Comparison of ENCODE assay signal across 23 cellular contexts in genomic region chr5:136077046-136077445, GRCh38. TPM values are rescaled to one million over a fixed set of nuclear protein-coding genes. Genes with fewer than 3 reads are reported as not detected.
A peak's percentile ranks its signal among the peaks of the same experiment; 100 is the strongest.
DNase-seq lines count a peak whose midpoint lies in the region; ATAC-seq, FAIRE-seq and TF ChIP-seq lines count a peak whose summit lies in the region.
"Had no signal": no experiment of that assay in that cellular context is flagged by ENCODE, and none has a peak within 500 bp of the region (broad histone marks: within the 10 kb centered on the region; RNA-seq: fewer than 3 reads in every experiment).

No MANE protein-coding gene starts in this region.

- TF ChIP-seq RAD21 in A549 (conservative IDR thresholded peaks at IDR 0.05 in 1 of 2, IDR thresholded peaks at IDR 0.05 in 1 of 2) = no peak

- H3K4me1 ChIP-seq in A549 = peaks cover 18% of the 10 kb centered on the region
- H3K4me1 ChIP-seq in esophagus muscularis mucosa = peaks cover 3 to 25% (median 17%) of the 10 kb centered on the region in 4 donors
- H3K4me1 ChIP-seq in osteoblast (ENCODE audit: insufficient read depth, low read length) = peaks cover 2% of the 10 kb centered on the region
- H3K4me1 ChIP-seq: BE2C had no signal

- no peaks in the 10 kb centered on the region for H4K20me1 ChIP-seq in osteoblast (ENCODE audit: insufficient read depth, low read length)
- H4K20me1 ChIP-seq: BLaER1 treated with 17β-estradiol and CSF1 and Interleukin-3, amounts not matched to agents 10 nM and 100 nM had no signal

- ATAC-seq in A549 = no peak
- ATAC-seq: GM12878, GM23338, HCT116 had no signal

- intact Hi-C loops in esophagus muscularis mucosa (cut with DNase I) = no loop called here

- POLR2A ChIA-PET in A549 (lab: Yijun Ruan, JAX) = interaction anchor here (1.3 kb wide), 1 partner anchor 56 kb away, joined by 4 read pairs; the partner anchor contains the start of gene SMAD5

- H3K36me3 ChIP-seq in esophagus muscularis mucosa (no peaks in the 10 kb centered on the region), osteoblast (ENCODE audit: insufficient read depth, low read length) (no peaks in the 10 kb centered on the region)
- H3K36me3 ChIP-seq: BE2C; BLaER1 treated with 17β-estradiol and CSF1 and Interleukin-3, amounts not matched to agents 10 nM and 100 nM had no signal

- H3K4me3 ChIP-seq in A549 = no peak overlapping the region
- H3K4me3 ChIP-seq in esophagus muscularis mucosa = no peak overlapping the region
- H3K4me3 ChIP-seq in osteoblast (ENCODE audit: insufficient read depth, low read length) = no peak overlapping the region
- H3K4me3 ChIP-seq: BLaER1 treated with 17β-estradiol and CSF1 and Interleukin-3, amounts not matched to agents 10 nM and 100 nM; GM12878; GM23338 had no signal

- 84% methylated on average over 2 of the region's 2 CpGs for WGBS in A549 (ENCODE audit: missing lambda C conversion rate)
- 91% methylated on average over 2 of the region's 2 CpGs for WGBS in esophagus muscularis mucosa

- no peak for TF ChIP-seq POLR2A in A549 (IDR thresholded peaks at IDR 0.05; ENCODE audit: low read length)
- TF ChIP-seq POLR2A in esophagus muscularis mucosa (IDR thresholded peaks at IDR 0.05; ENCODE audit: low read depth) = no peak

- H3K9me3 ChIP-seq in A549 (no peaks in the 10 kb centered on the region), esophagus muscularis mucosa (no peaks in the 10 kb centered on the region), osteoblast (ENCODE audit: low read depth, low read length) (no peaks in the 10 kb centered on the region)
- H3K9me3 ChIP-seq: BE2C had no signal

- CTCF ChIA-PET in A549 (lab: Yijun Ruan, JAX) = interaction anchor here (0.9 to 2.3 kb wide), 5 partner anchors 14 to 189 kb away, joined by 3 to 10 read pairs (median 5); no protein-coding TSS in a partner anchor

- H2AFZ ChIP-seq in osteoblast (ENCODE audit: low read length) = no peak overlapping the region
- H2AFZ ChIP-seq: GM23338 had no signal

- H3K27me3 ChIP-seq in esophagus muscularis mucosa = no peaks in the 10 kb centered on the region
- H3K27me3 ChIP-seq in osteoblast (ENCODE audit: insufficient read depth, low read length) = no peaks in the 10 kb centered on the region

- FAIRE-seq in A549 (lab: Jason Lieb, UNC) = no peak
- FAIRE-seq: A204.1, D721Med, GM12878 had no signal

- no peak for TF ChIP-seq CTCF in A549 (IDR thresholded peaks at IDR 0.05)
- TF ChIP-seq CTCF in esophagus muscularis mucosa (IDR thresholded peaks at IDR 0.05) = no peak
- TF ChIP-seq CTCF in osteoblast (IDR thresholded peaks at IDR 0.05; ENCODE audit: extremely low read depth, low read depth, low read length) = no peak

- H3K27ac ChIP-seq in A549 = no peak overlapping the region
- no peak overlapping the region for H3K27ac ChIP-seq in esophagus muscularis mucosa (replicated peaks in 1 of 4)
- no peak overlapping the region for H3K27ac ChIP-seq in osteoblast (ENCODE audit: low read depth, low read length)
- H3K27ac ChIP-seq: 22Rv1; BLaER1 treated with 17β-estradiol and CSF1 and Interleukin-3, amounts not matched to agents 10 nM and 100 nM had no signal

- H3K4me2 ChIP-seq in A549 = no peak overlapping the region
- H3K4me2 ChIP-seq in osteoblast (ENCODE audit: insufficient read depth, low read length) = no peak overlapping the region
- H3K4me2 ChIP-seq: BLaER1 treated with 17β-estradiol and CSF1 and Interleukin-3, amounts not matched to agents 10 nM and 100 nM; GM23338 had no signal

- no peak for TF ChIP-seq EP300 in A549 (IDR thresholded peaks at IDR 0.05)
- no peak for TF ChIP-seq EP300 in esophagus muscularis mucosa (IDR thresholded peaks at IDR 0.05)

- DNase-seq in A549 (ENCODE audit: low read depth in 1 of 2, low spot score in 1 of 2) (no peak), esophagus muscularis mucosa (ENCODE audit: extremely low spot score) (peak; percentile 12), osteoblast (ENCODE audit: insufficient read length, low spot score, missing footprints) (peak; percentile 68), NCI-H2081 (lab: John Stamatoyannopoulos, UW) (no peak), NCI-H128 (lab: John Stamatoyannopoulos, UW; ENCODE audit: unreplicated experiment) (no peak)
- no peak for DNase-seq in activated T-cell treated with anti-CD3 and anti-CD28 coated beads, Interleukin-2, amount 50 U/mL, for 1 hour
- DNase-seq: ACHN; AML-193; BE2C; CD4-positive, alpha-beta T cell; CD8-positive, alpha-beta memory T cell; DMS 273 treated with DMSO at 0.1 percent for 48 hours; DMS79; EL; GDM1; H9 had no signal

- H3K79me2 ChIP-seq in osteoblast (ENCODE audit: insufficient read depth, low read length) = no peaks in the 10 kb centered on the region

TF ChIP-seq in A549, 52 proteins besides CTCF, POLR2A, EP300 and RAD21:
- TF ChIP-seq CHD2 (IDR thresholded peaks at IDR 0.05; ENCODE audit: low read length, partially characterized antibody) (no peak), GATA3 (IDR thresholded peaks at IDR 0.05; ENCODE audit: borderline replicate concordance) (no peak), POLR2AphosphoS2 (conservative IDR thresholded peaks at IDR 0.05; ENCODE audit: low read length) (peak; percentile 90; the same call in 1 of the 2 replicates), JUN (IDR thresholded peaks at IDR 0.05) (no peak)

RNA-seq across cellular contexts. Expression of gene TGFBI, which starts 48.3 kb away (rescaled TPM):
- polyA plus RNA-seq in A549 (2011; rRNA removed) (1,135 and 1,466 TPM in 2 replicates), A549 (2017; fragmentation: RNase III; extraction: RNeasy Plus Mini Kit Qiagen cat#74134 plus additional on column Dnase treatment) (1,411 to 1,859 TPM (median 1,765 TPM) in 3 replicates)
- polyA plus RNA-seq in A549 (2012; cell fraction: cytosol; rRNA removed) = 661 and 843 TPM in 2 replicates
- 1,811 and 1,913 TPM in 2 replicates for polyA plus RNA-seq in A549 (2012; cell fraction: nucleus; rRNA removed)
- 1,411 and 1,484 TPM in 2 replicates for polyA minus RNA-seq in A549 (2011; rRNA and poly(A)+ RNA removed)
- total RNA-seq in esophagus muscularis mucosa (100 to 1,000 TPM in 2 of 4 donors, 10 to 100 TPM in 2; 62.3 to 128 (median 92.9) TPM), osteoblast (1,700 and 2,120 TPM in 2 replicates)

RNA-seq across cellular contexts. Expression of gene SMAD5, which starts 55.6 kb away (rescaled TPM):
- polyA plus RNA-seq in A549 (2011; rRNA removed) (69.9 and 101 TPM in 2 replicates), A549 (2017; fragmentation: RNase III; extraction: RNeasy Plus Mini Kit Qiagen cat#74134 plus additional on column Dnase treatment) (17.1 to 19.5 TPM (median 18.5 TPM) in 3 replicates)
- 14.9 TPM in 2 replicates for polyA plus RNA-seq in A549 (2012; cell fraction: cytosol; rRNA removed)
- polyA plus RNA-seq in A549 (2012; cell fraction: nucleus; rRNA removed) = 8.0 and 9.2 TPM in 2 replicates
- 76.1 and 95.2 TPM in 2 replicates for polyA minus RNA-seq in A549 (2011; rRNA and poly(A)+ RNA removed)
- total RNA-seq in esophagus muscularis mucosa (10 to 100 TPM; 42.4 to 47.9 (median 46.3) TPM), osteoblast (58.6 and 61.6 TPM in 2 replicates)

Comparison
In these comparisons a context has a peak if more than half of its experiments do, and no peak if none do; other contexts are left out.
1. DNase-seq: peak in esophagus muscularis mucosa (single experiment) and osteoblast (single experiment); none in A549 (0 of 2), activated T-cell treated with anti-CD3 and anti-CD28 coated beads, Interleukin-2, amount 50 U/mL, for 1 hour (single experiment), NCI-H2081 (0 of 2) and NCI-H128 (single experiment).
2. RNA of gene TGFBI, which starts 48.3 kb away (total RNA-seq): 1,700 to 2,120 TPM in osteoblast; 62.3 to 128 TPM in esophagus muscularis mucosa; every median in the first group is over 10 times any median in the second.